In genomic region chr19:887072-887471, GRCh38 we compare ENCODE assay signal across 11 cellular contexts. TPM values are rescaled to one million over a fixed set of nuclear protein-coding genes. Genes with fewer than 3 reads are reported as not detected.
A peak's percentile ranks its signal among the peaks of the same experiment; 100 is the strongest.
DNase-seq lines count a peak whose midpoint lies in the region; ATAC-seq and TF ChIP-seq lines count a peak whose summit lies in the region.
"Had no signal": no experiment of that assay in that cellular context is flagged by ENCODE, and none has a peak within 500 bp of the region (broad histone marks: within the 10 kb centered on the region; RNA-seq: fewer than 3 reads in every experiment).

No MANE protein-coding gene starts in this region.

- intact Hi-C loops in upper lobe of right lung (cut with DNase I) = no loop called here

- peaks cover 3% of the 10 kb centered on the region for H3K4me1 ChIP-seq in upper lobe of right lung
- H3K4me1 ChIP-seq: breast epithelium had no signal

- no peaks in the 10 kb centered on the region for H3K9me3 ChIP-seq in upper lobe of right lung
- H3K9me3 ChIP-seq: breast epithelium had no signal

- no peak overlapping the region for H3K4me3 ChIP-seq in choroid plexus epithelial cell (ENCODE audit: low read depth, low read length)
- H3K4me3 ChIP-seq in upper lobe of right lung = no peak overlapping the region
- H3K4me3 ChIP-seq: breast epithelium had no signal

- ATAC-seq in GM18909 (IDR thresholded peaks at IDR 0.05; ENCODE audit: poor library complexity, unreplicated experiment) (no peak), upper lobe of right lung (no peak)
- ATAC-seq: activated CD4-positive, alpha-beta T cell treated with anti-CD3 and anti-CD28 coated beads for 36 hours; naive thymus-derived CD8-positive, alpha-beta T cell had no signal

- no peaks in the 10 kb centered on the region for H3K27me3 ChIP-seq in upper lobe of right lung
- H3K27me3 ChIP-seq: breast epithelium had no signal

- H3K36me3 ChIP-seq in upper lobe of right lung = peaks cover 53% of the 10 kb centered on the region
- H3K36me3 ChIP-seq: breast epithelium had no signal

- no peak for TF ChIP-seq CTCF in choroid plexus epithelial cell (conservative IDR thresholded peaks at IDR 0.05; ENCODE audit: low read depth, low read length)
- TF ChIP-seq CTCF in upper lobe of right lung (IDR thresholded peaks at IDR 0.05) = no peak

- H3K27ac ChIP-seq in upper lobe of right lung = no peak overlapping the region
- H3K27ac ChIP-seq: breast epithelium had no signal

- peak; percentile 19 for DNase-seq in COLO668 (lab: John Stamatoyannopoulos, UW; ENCODE audit: unreplicated experiment)
- peak; percentile 71 for DNase-seq in M059J (ENCODE audit: low read depth)
- DNase-seq in choroid plexus epithelial cell (ENCODE audit: low read depth) = peak; percentile 65
- DNase-seq in myocyte (ENCODE audit: low read depth) = peak; percentile 24
- no peak for DNase-seq in upper lobe of right lung
- no peak for DNase-seq in activated CD4-positive, CD25-positive, alpha-beta regulatory T cell (lab: John Stamatoyannopoulos, UW)
- DNase-seq: activated CD4-positive, alpha-beta T cell treated with anti-CD3 and anti-CD28 coated beads for 36 hours; naive thymus-derived CD8-positive, alpha-beta T cell had no signal

RNA-seq across cellular contexts. Expression of gene MED16, which starts 5.9 kb away (rescaled TPM):
- total RNA-seq in M059J (2014; rRNA removed; shearing (Covaris generic)) = 22.7 and 32.8 TPM in 2 replicates
- total RNA-seq in myocyte (27.7 and 31.2 TPM in 2 replicates), upper lobe of right lung (51.8 TPM)
- 32.8 TPM for polyA plus RNA-seq in myocyte (2012)

RNA-seq across cellular contexts. Expression of gene RNU6-9, which starts 6.2 kb away (rescaled TPM):
- total RNA-seq in M059J (2014; rRNA removed; shearing (Covaris generic)) = not detected in 2 replicates
- total RNA-seq in myocyte (not detected in 2 replicates), upper lobe of right lung (not detected)
- not detected for polyA plus RNA-seq in myocyte (2012)
- total RNA-seq: activated CD4-positive, alpha-beta T cell treated with anti-CD3 and anti-CD28 coated beads for 36 hours; breast epithelium; epithelial cell of proximal tubule; naive thymus-derived CD8-positive, alpha-beta T cell had no signal
- polyA plus RNA-seq: naive thymus-derived CD8-positive, alpha-beta T cell had no signal

RNA-seq across cellular contexts. Expression of gene R3HDM4, which starts 25.9 kb away (rescaled TPM):
- total RNA-seq in M059J (2014; rRNA removed; shearing (Covaris generic)) = 30.4 and 37.0 TPM in 2 replicates
- 51.8 and 53.6 TPM in 2 replicates for total RNA-seq in myocyte
- 55.9 TPM for polyA plus RNA-seq in myocyte (2012)
- 50.7 TPM for total RNA-seq in upper lobe of right lung

RNA-seq across cellular contexts. Expression of gene CFD, which starts 27.6 kb away (rescaled TPM):
- 0.52 and 0.89 TPM in 2 replicates for total RNA-seq in M059J (2014; rRNA removed; shearing (Covaris generic))
- total RNA-seq in myocyte = 0.16 and 0.57 TPM in 2 replicates
- 0.92 TPM for polyA plus RNA-seq in myocyte (2012)
- total RNA-seq in upper lobe of right lung = 153 TPM

RNA-seq across cellular contexts. Expression of gene KISS1R, which starts 30.1 kb away (rescaled TPM):
- total RNA-seq in M059J (2014; rRNA removed; shearing (Covaris generic)) = not detected in 2 replicates
- total RNA-seq in myocyte = not detected in 2 replicates
- polyA plus RNA-seq in myocyte (2012) = not detected
- total RNA-seq in upper lobe of right lung = not detected

Comparison
In these comparisons a context has a peak if more than half of its experiments do, and no peak if none do; other contexts are left out.
1. DNase-seq: peak in COLO668 (single experiment), M059J (single experiment), choroid plexus epithelial cell (single experiment) and myocyte (single experiment); none in upper lobe of right lung (single experiment) and activated CD4-positive, CD25-positive, alpha-beta regulatory T cell (0 of 4).